In the genomic region with DNA sequence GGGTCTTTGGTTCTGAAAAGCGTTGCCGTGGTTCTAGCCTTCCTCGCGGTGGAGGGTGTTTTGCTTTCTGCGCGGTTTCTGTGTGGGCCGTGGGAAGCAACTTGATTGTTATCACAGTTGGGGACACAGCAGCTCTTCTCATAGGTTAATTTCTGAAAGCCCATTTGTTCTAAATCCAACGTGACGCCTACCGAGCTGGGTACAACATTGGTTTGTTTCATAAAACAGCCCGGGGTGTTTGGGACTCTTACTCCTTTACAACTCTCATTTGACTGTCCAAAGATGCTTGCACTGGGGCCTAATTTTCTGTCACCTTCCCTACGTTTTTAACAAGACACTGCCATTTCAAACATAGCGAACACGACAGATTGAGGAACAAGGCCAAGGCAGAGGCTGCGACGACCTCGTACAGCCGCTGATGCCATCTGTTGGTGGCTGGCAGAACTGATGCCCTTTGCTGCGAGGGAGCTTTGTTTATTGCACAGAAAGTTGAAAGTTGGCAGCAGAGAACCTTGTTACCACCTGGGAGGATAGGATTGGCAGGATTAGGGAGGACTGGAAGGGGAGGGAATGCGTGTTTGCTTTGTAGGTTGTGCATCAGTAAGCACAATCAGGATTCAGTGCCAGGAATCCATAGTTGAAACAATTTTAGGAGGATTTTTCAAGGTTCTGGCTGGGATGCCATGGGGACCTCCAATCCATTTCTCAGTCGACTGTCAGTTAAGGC, we compare ENCODE assay signal across 1 cellular context.
TF ChIP-seq lines count a peak whose summit lies in the region.

No MANE protein-coding gene starts in this region.

TF ChIP-seq in HepG2, 621 proteins besides CTCF, POLR2A, EP300 and RAD21 (continued from another document and continues in another):
- TF ChIP-seq ZMYM3 (CRISPR knock-in tag; IDR thresholded peaks at IDR 0.05) (peak; percentile 50; the same call in 1 of the 2 replicates), SP4 (CRISPR knock-in tag; IDR thresholded peaks at IDR 0.05) (no peak), SMARCC2 (IDR thresholded peaks at IDR 0.05) (no peak), ZNF776 (CRISPR knock-in tag; IDR thresholded peaks at IDR 0.05) (no peak), HMGXB4 (CRISPR knock-in tag; IDR thresholded peaks at IDR 0.05; ENCODE audit: borderline replicate concordance in 1 of 2, low read depth in 1 of 2) (peak; percentile 34 to 70; a peak in 1 of 4 replicates), ZBTB40 (IDR thresholded peaks at IDR 0.05) (no peak), ZBTB40 (CRISPR knock-in tag; IDR thresholded peaks at IDR 0.05) (no peak), ZBTB42 (CRISPR knock-in tag; IDR thresholded peaks at IDR 0.05) (no peak), ARNT2 (CRISPR knock-in tag; IDR thresholded peaks at IDR 0.05; ENCODE audit: low read depth) (no peak), TEAD2 (CRISPR knock-in tag; IDR thresholded peaks at IDR 0.05) (no peak), ETV5 (CRISPR knock-in tag; IDR thresholded peaks at IDR 0.05; ENCODE audit: borderline replicate concordance) (no peak), ZNF512B (CRISPR knock-in tag; IDR thresholded peaks at IDR 0.05; ENCODE audit: borderline replicate concordance) (no peak), SALL1 (CRISPR knock-in tag; IDR thresholded peaks at IDR 0.05) (no peak), ZNF382 (CRISPR knock-in tag; IDR thresholded peaks at IDR 0.05; ENCODE audit: borderline replicate concordance) (no peak), UBTF (CRISPR knock-in tag; IDR thresholded peaks at IDR 0.05) (no peak), ZBTB33 (CRISPR knock-in tag; IDR thresholded peaks at IDR 0.05) (peak; percentile 62), RXRB (CRISPR knock-in tag; IDR thresholded peaks at IDR 0.05; ENCODE audit: borderline replicate concordance) (peak; percentile 24; the same call in 1 of the 2 replicates), ZBTB21 (CRISPR knock-in tag; IDR thresholded peaks at IDR 0.05) (no peak), ZSCAN9 (CRISPR knock-in tag; IDR thresholded peaks at IDR 0.05; ENCODE audit: borderline replicate concordance) (no peak), ZMAT5 (CRISPR knock-in tag; IDR thresholded peaks at IDR 0.05; ENCODE audit: borderline replicate concordance, low read depth) (no peak), RNF2 (conservative IDR thresholded peaks at IDR 0.05; ENCODE audit: low read depth) (no peak), GATAD1 (CRISPR knock-in tag; IDR thresholded peaks at IDR 0.05) (peak; percentile 47; the same call in 1 of the 2 replicates), ZFX (CRISPR knock-in tag; IDR thresholded peaks at IDR 0.05; ENCODE audit: low read depth) (peak; percentile 37), THYN1 (CRISPR knock-in tag; IDR thresholded peaks at IDR 0.05; ENCODE audit: borderline replicate concordance, low read depth) (no peak), TBX2 (CRISPR knock-in tag; IDR thresholded peaks at IDR 0.05; ENCODE audit: borderline replicate concordance) (no peak), CBX5 (CRISPR knock-in tag; IDR thresholded peaks at IDR 0.05; ENCODE audit: borderline replicate concordance) (peak; percentile 44; the same call in 1 of the 2 replicates), ZNF850 (CRISPR knock-in tag; conservative IDR thresholded peaks at IDR 0.05) (no peak), JARID2 (CRISPR knock-in tag; IDR thresholded peaks at IDR 0.05; ENCODE audit: insufficient replicate concordance) (no peak), FOXA3 (CRISPR knock-in tag; IDR thresholded peaks at IDR 0.05) (peak; percentile 47; the same call in 1 of the 2 replicates), ZFP41 (CRISPR knock-in tag; IDR thresholded peaks at IDR 0.05; ENCODE audit: borderline replicate concordance) (no peak)
- TF ChIP-seq, protein P1, sequence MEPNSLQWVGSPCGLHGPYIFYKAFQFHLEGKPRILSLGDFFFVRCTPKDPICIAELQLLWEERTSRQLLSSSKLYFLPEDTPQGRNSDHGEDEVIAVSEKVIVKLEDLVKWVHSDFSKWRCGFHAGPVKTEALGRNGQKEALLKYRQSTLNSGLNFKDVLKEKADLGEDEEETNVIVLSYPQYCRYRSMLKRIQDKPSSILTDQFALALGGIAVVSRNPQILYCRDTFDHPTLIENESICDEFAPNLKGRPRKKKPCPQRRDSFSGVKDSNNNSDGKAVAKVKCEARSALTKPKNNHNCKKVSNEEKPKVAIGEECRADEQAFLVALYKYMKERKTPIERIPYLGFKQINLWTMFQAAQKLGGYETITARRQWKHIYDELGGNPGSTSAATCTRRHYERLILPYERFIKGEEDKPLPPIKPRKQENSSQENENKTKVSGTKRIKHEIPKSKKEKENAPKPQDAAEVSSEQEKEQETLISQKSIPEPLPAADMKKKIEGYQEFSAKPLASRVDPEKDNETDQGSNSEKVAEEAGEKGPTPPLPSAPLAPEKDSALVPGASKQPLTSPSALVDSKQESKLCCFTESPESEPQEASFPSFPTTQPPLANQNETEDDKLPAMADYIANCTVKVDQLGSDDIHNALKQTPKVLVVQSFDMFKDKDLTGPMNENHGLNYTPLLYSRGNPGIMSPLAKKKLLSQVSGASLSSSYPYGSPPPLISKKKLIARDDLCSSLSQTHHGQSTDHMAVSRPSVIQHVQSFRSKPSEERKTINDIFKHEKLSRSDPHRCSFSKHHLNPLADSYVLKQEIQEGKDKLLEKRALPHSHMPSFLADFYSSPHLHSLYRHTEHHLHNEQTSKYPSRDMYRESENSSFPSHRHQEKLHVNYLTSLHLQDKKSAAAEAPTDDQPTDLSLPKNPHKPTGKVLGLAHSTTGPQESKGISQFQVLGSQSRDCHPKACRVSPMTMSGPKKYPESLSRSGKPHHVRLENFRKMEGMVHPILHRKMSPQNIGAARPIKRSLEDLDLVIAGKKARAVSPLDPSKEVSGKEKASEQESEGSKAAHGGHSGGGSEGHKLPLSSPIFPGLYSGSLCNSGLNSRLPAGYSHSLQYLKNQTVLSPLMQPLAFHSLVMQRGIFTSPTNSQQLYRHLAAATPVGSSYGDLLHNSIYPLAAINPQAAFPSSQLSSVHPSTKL (CRISPR knock-in tag; IDR thresholded peaks at IDR 0.05) = 0 out of 2 replicates have a peak, but pooled peaks have one; percentile 23
